Comparison of ENCODE assay signal across 7 cellular contexts in genomic region chr1:119139857-119140176, GRCh38. TPM values are rescaled to one million over a fixed set of nuclear protein-coding genes. Genes with fewer than 3 reads are reported as not detected.
DNase-seq lines count a peak whose midpoint lies in the region; ATAC-seq lines count a peak whose summit lies in the region.

No MANE protein-coding gene starts in this region.

- H3K36me3 ChIP-seq in HAP-1 (replicated peaks): no peaks in the 10 kb centered on the region
- no peaks in the 10 kb centered on the region for H3K36me3 ChIP-seq in esophagus (ENCODE audit: control insufficient read depth in 2 of 2, insufficient read depth in 2 of 2, low read length in 1 of 2)
- H3K36me3 ChIP-seq in rectal smooth muscle tissue (ENCODE audit: control insufficient read depth, insufficient read depth, low read length): no peaks in the 10 kb centered on the region

- H3K4me3 ChIP-seq in HAP-1 (peak overlapping the region; percentile 79), esophagus (ENCODE audit: low read depth in 1 of 2, low read length in 2 of 2) (peak overlapping the region; percentile 62 to 67), rectal smooth muscle tissue (ENCODE audit: low read length) (peak overlapping the region; percentile 90)

- no peaks in the 10 kb centered on the region for H3K27me3 ChIP-seq in HAP-1 (ENCODE audit: low read depth)
- no peaks in the 10 kb centered on the region for H3K27me3 ChIP-seq in esophagus (ENCODE audit: control insufficient read depth in 1 of 2, insufficient read depth in 2 of 2, low read length in 2 of 2)
- H3K27me3 ChIP-seq in rectal smooth muscle tissue (ENCODE audit: control insufficient read depth, insufficient read depth, low read length): no peaks in the 10 kb centered on the region

- H3K4me1 ChIP-seq in HAP-1: peaks cover 24% of the 10 kb centered on the region
- H3K4me1 ChIP-seq in esophagus (ENCODE audit: control insufficient read depth in 2 of 2, insufficient read depth in 2 of 2, low read length in 1 of 2): no peaks in the 10 kb centered on the region
- peaks cover 5% of the 10 kb centered on the region for H3K4me1 ChIP-seq in rectal smooth muscle tissue (ENCODE audit: control insufficient read depth, insufficient read depth, low read length)

- in situ Hi-C loops in HAP-1 (cut with MboI; ENCODE audit: low sequenced_read_pairs) (no loop called here), ACHN (cut with HindIII; ENCODE audit: low pct_ligation_motif_present, low pct_unique_long_range_greater_than_20kb, low sequenced_read_pairs) (no loop called here)

- H3K9me3 ChIP-seq in HAP-1 (no peaks in the 10 kb centered on the region), esophagus (ENCODE audit: control insufficient read depth in 2 of 2, insufficient read depth in 1 of 2, low read depth in 1 of 2, low read length in 1 of 2) (no peaks in the 10 kb centered on the region)

- peak; percentile 10 for ATAC-seq in GM18858 (IDR thresholded peaks at IDR 0.05; ENCODE audit: unreplicated experiment)

- 6 to 12% methylated on average over 10 of the region's 10 CpGs for WGBS in esophagus, 2 donors

- peak overlapping the region; percentile 77 for H3K9ac ChIP-seq in rectal smooth muscle tissue (ENCODE audit: low read length)

- DNase-seq in HAP-1 (ENCODE audit: low spot score in 2 of 2) (no peak), NCI-H1105 (lab: John Stamatoyannopoulos, UW) (peak; percentile 50), ACHN (no peak), cerebellum (ENCODE audit: low spot score) (no peak)

- H3K27ac ChIP-seq in esophagus (ENCODE audit: low read depth in 2 of 2, low read length in 1 of 2): peak overlapping the region; percentile 97 to 99
- peak overlapping the region; percentile 96 for H3K27ac ChIP-seq in rectal smooth muscle tissue (ENCODE audit: low read depth, low read length)

RNA-seq across cellular contexts. Expression of gene WARS2, which starts 0.6 kb away (rescaled TPM):
- polyA plus RNA-seq in esophagus: 1 to 10 TPM; 3.4 to 5.0 TPM
- 15.3 TPM for total RNA-seq in cerebellum
